Comparison of ENCODE assay signal across 15 cellular contexts in genomic region chr13:39599842-39600241, GRCh38. TPM values are rescaled to one million over a fixed set of nuclear protein-coding genes. Genes with fewer than 3 reads are reported as not detected.
A peak's percentile ranks its signal among the peaks of the same experiment; 100 is the strongest.
DNase-seq lines count a peak whose midpoint lies in the region; ATAC-seq and TF ChIP-seq lines count a peak whose summit lies in the region.
"Had no signal": no experiment of that assay in that cellular context is flagged by ENCODE, and none has a peak within 500 bp of the region (broad histone marks: within the 10 kb centered on the region; RNA-seq: fewer than 3 reads in every experiment).

No MANE protein-coding gene starts in this region.

- peaks cover 25% of the 10 kb centered on the region for H3K36me3 ChIP-seq in OCI-LY3 (replicated peaks; ENCODE audit: low read depth, low read length)
- H3K36me3 ChIP-seq in fibroblast of lung (ENCODE audit: control insufficient read depth, insufficient read depth, low read length), result no peaks in the 10 kb centered on the region
- H3K36me3 ChIP-seq in ovary, result no peaks in the 10 kb centered on the region
- H3K36me3 ChIP-seq: transverse colon had no signal

- H3K27me3 ChIP-seq in OCI-LY3 (ENCODE audit: low read depth, low read length), result no peaks in the 10 kb centered on the region
- no peaks in the 10 kb centered on the region for H3K27me3 ChIP-seq in fibroblast of lung (ENCODE audit: control insufficient read depth, insufficient read depth, low read length)
- H3K27me3 ChIP-seq in ovary, result no peaks in the 10 kb centered on the region

- H3K9me3 ChIP-seq in OCI-LY3 (ENCODE audit: insufficient read depth, low read length) (no peaks in the 10 kb centered on the region), fibroblast of lung (ENCODE audit: control insufficient read depth, insufficient read depth, low read depth, low read length) (no peaks in the 10 kb centered on the region), ovary (no peaks in the 10 kb centered on the region)
- H3K9me3 ChIP-seq: mucosa of descending colon, transverse colon had no signal

- H3K27ac ChIP-seq in OCI-LY3 (ENCODE audit: low read length), result no peak overlapping the region
- H3K27ac ChIP-seq in fibroblast of lung (ENCODE audit: insufficient read depth, low read length), result no peak overlapping the region
- H3K27ac ChIP-seq in ovary, result no peak overlapping the region
- H3K27ac ChIP-seq: transverse colon, VCaP had no signal

- H2AFZ ChIP-seq in OCI-LY3 (ENCODE audit: low read depth, low read length) (no peak overlapping the region), fibroblast of lung (ENCODE audit: low read length) (no peak overlapping the region)

- 17 to 31% (median 21%) methylated on average over 1 of the region's 1 CpG for WGBS in ovary, 3 donors

- intact Hi-C loops in ovary (cut with DNase I), result loop anchor here in 3 of 4 donors (5.0 to 10.0 kb wide), 3 partner anchors 185 to 455 kb away; no protein-coding TSS in a partner anchor

- no peak for ATAC-seq in omental fat pad (ENCODE audit: low FRiP score)
- ATAC-seq: HCT116, mucosa of descending colon had no signal

- H3K9ac ChIP-seq in OCI-LY3 (ENCODE audit: low read length), result no peak overlapping the region
- no peak overlapping the region for H3K9ac ChIP-seq in fibroblast of lung (ENCODE audit: insufficient read depth, low read length)

- TF ChIP-seq POLR2A in ovary (IDR thresholded peaks at IDR 0.05), result no peak

- 0 out of 2 replicates have a peak, but pooled peaks cover 4% of the 10 kb centered on the region for H4K20me1 ChIP-seq in OCI-LY3 (ENCODE audit: insufficient read depth, low read length)
- no peaks in the 10 kb centered on the region for H4K20me1 ChIP-seq in fibroblast of lung (ENCODE audit: control insufficient read depth, extremely low read depth, insufficient read depth, low read length)

- CTCF ChIA-PET in AG04449 (lab: Yijun Ruan, JAX), result interaction anchor here (0.8 to 4.9 kb wide), 6 partner anchors 13 to 455 kb away, joined by 3 to 56 read pairs (median 5); no protein-coding TSS in a partner anchor

- TF ChIP-seq CTCF in AG04449 (IDR thresholded peaks at IDR 0.05; ENCODE audit: insufficient read depth, low read length, missing control alignments) (no peak), OCI-LY3 (IDR thresholded peaks at IDR 0.05; ENCODE audit: low read depth, low read length) (no peak), fibroblast of lung (conservative IDR thresholded peaks at IDR 0.05 in 1 of 2, IDR thresholded peaks at IDR 0.05 in 1 of 2; ENCODE audit: low read depth in 1 of 2, low read length in 2 of 2) (no peak), ovary (IDR thresholded peaks at IDR 0.05) (no peak), omental fat pad (IDR thresholded peaks at IDR 0.05) (no peak)

- POLR2A ChIA-PET in AG04449 (lab: Yijun Ruan, JAX), result no interaction called here

- TF ChIP-seq EP300 in ovary (IDR thresholded peaks at IDR 0.05), result no peak

- H3K4me3 ChIP-seq in AG04449 (ENCODE audit: low read depth, low read length) (peak overlapping the region; percentile 87), OCI-LY3 (ENCODE audit: low read length) (peak overlapping the region; percentile 10; the same call in 1 of the 2 replicates), fibroblast of lung (replicated peaks in 1 of 4; ENCODE audit: control extremely low read depth in 1 of 4, insufficient read depth in 1 of 4, low read depth in 3 of 4, low read length in 4 of 4) (peak overlapping the region in 3 of 4 experiments; percentile 34 to 85 (median 49)), ovary (peak overlapping the region; percentile 19)
- H3K4me3 ChIP-seq: mucosa of descending colon, transverse colon had no signal

- H3K4me2 ChIP-seq in OCI-LY3 (ENCODE audit: low read length) (peak overlapping the region; percentile 40; the same call in 1 of the 2 replicates), fibroblast of lung (ENCODE audit: extremely low read depth, insufficient read depth, low read length) (peak overlapping the region; percentile 79)

- H3K4me1 ChIP-seq in OCI-LY3 (ENCODE audit: low read length) (peaks cover 49% of the 10 kb centered on the region), fibroblast of lung (ENCODE audit: control insufficient read depth, extremely low read depth, insufficient read depth, low read length) (peaks cover 12% of the 10 kb centered on the region), ovary (ENCODE audit: insufficient read depth) (peaks cover 11% of the 10 kb centered on the region)

- H3K79me2 ChIP-seq in OCI-LY3 (ENCODE audit: low read length), result peaks cover 48% of the 10 kb centered on the region
- H3K79me2 ChIP-seq in fibroblast of lung (ENCODE audit: control insufficient read depth, insufficient read depth, low read length), result peaks cover 33% of the 10 kb centered on the region

- DNase-seq in AG04449 (ENCODE audit: low read depth, low spot score) (no peak), fibroblast of lung (ENCODE audit: low read depth in 2 of 2) (peak in 1 of 2 donors; percentile 69), ovary (no peak), hypothalamus (lab: John Stamatoyannopoulos, UW) (no peak), globus pallidus (ENCODE audit: low spot score) (no peak), ecto neural progenitor cell (ENCODE audit: low spot score) (no peak), omental fat pad (ENCODE audit: low spot score) (no peak)
- DNase-seq: activated CD8-positive, alpha-beta memory T cell treated with anti-CD3 and anti-CD28 coated beads, Interleukin-2, amount 50 U/mL, for 4 hours; mucosa of descending colon; NCI-H1417 treated with DMSO at 0.1 percent for 48 hours; NCI-H526 treated with DMSO at 0.1 percent for 48 hours; transverse colon had no signal

RNA-seq across cellular contexts. Expression of gene LHFPL6, which starts 3.2 kb away (rescaled TPM):
- total RNA-seq in fibroblast of lung, result 33.4 and 42.4 TPM in 2 replicates
- polyA plus RNA-seq in fibroblast of lung, result 52.9 and 86.8 TPM in 2 replicates
- 40.5 and 65.1 TPM in 2 replicates for polyA plus RNA-seq in fibroblast of lung (2012)
- 37.9 and 48.1 TPM in 2 replicates for polyA minus RNA-seq in fibroblast of lung (ENCODE audit: low replicate concordance)
- total RNA-seq in ovary, result 10 to 100 TPM; 19.7 to 69.3 (median 41.5) TPM
- polyA plus RNA-seq in ovary, result 100 to 1,000 TPM; 102 to 136 TPM
- total RNA-seq in omental fat pad, result 100 to 1,000 TPM in 3 of 4 donors, 10 to 100 TPM in 1; 66.1 to 208 (median 109) TPM

RNA-seq across cellular contexts. Expression of gene COG6, which starts 55.6 kb away (rescaled TPM):
- total RNA-seq in fibroblast of lung (24.4 and 28.9 TPM in 2 replicates), ovary (10 to 100 TPM; 19.9 to 45.5 (median 33.9) TPM), omental fat pad (10 to 100 TPM in 3 of 4 donors, 1 to 10 TPM in 1; 9.8 to 20.9 (median 15.8) TPM)
- polyA plus RNA-seq in fibroblast of lung (18.6 and 44.8 TPM in 2 replicates), ovary (10 to 100 TPM; 10.8 to 13.6 TPM)
- 9.7 and 21.1 TPM in 2 replicates for polyA plus RNA-seq in fibroblast of lung (2012)
- 4.2 and 5.2 TPM in 2 replicates for polyA minus RNA-seq in fibroblast of lung (ENCODE audit: low replicate concordance)

Comparison
In these comparisons a context has a peak if more than half of its experiments do, and no peak if none do; other contexts are left out.
1. H3K4me3 ChIP-seq: peak in every context shown above with its lines; median percentile 87 in AG04449; 49 in fibroblast of lung; 19 in ovary; 10 in OCI-LY3.